ENCODE assay signal across 34 cellular contexts in genomic region chr6:133806358-133806757, GRCh38.
A peak's percentile ranks its signal among the peaks of the same experiment; 100 is the strongest.
DNase-seq lines count a peak whose midpoint lies in the region; ATAC-seq, FAIRE-seq and TF ChIP-seq lines count a peak whose summit lies in the region.
"Had no signal": no experiment of that assay in that cellular context is flagged by ENCODE, and none has a peak within 500 bp of the region (broad histone marks: within the 10 kb centered on the region; RNA-seq: fewer than 3 reads in every experiment).

No MANE protein-coding gene starts in this region.

- H3K9ac ChIP-seq in HepG2 (ENCODE audit: insufficient read depth, low read depth, low read length), result no peak overlapping the region

- no peak overlapping the region for H2AFZ ChIP-seq in ACC112 (ENCODE audit: low read length, unreplicated experiment)
- H2AFZ ChIP-seq in HepG2 (ENCODE audit: low read length), result no peak overlapping the region

- no peak for ATAC-seq in HepG2
- ATAC-seq: activated CD8-positive, alpha-beta T cell treated with anti-CD3 and anti-CD28 coated beads for 36 hours; PC-3; T-cell had no signal

- TF ChIP-seq CTCF in HepG2 (CRISPR knock-in tag; IDR thresholded peaks at IDR 0.05) (no peak), endothelial cell (IDR thresholded peaks at IDR 0.05; ENCODE audit: unreplicated experiment) (no peak)

- H3K27me3 ChIP-seq in ACC112 (ENCODE audit: insufficient read depth, low read length) (no peaks in the 10 kb centered on the region), HepG2 (ENCODE audit: control insufficient read depth in 1 of 2, insufficient read depth in 2 of 2, low read length in 2 of 2) (no peaks in the 10 kb centered on the region), HAP-1 (ENCODE audit: low read depth) (no peaks in the 10 kb centered on the region; the same call in none of the 2 replicates)
- H3K27me3 ChIP-seq: breast epithelium, stomach, transverse colon had no signal

- DNase-seq in HT1080 (ENCODE audit: low read depth) (peak; percentile 27), fibroblast of gingiva (ENCODE audit: low read depth) (peak; percentile 9), HepG2 (ENCODE audit: low spot score) (no peak), HAP-1 (ENCODE audit: low spot score in 2 of 2) (no peak), HTR-8/SVneo (ENCODE audit: insufficient read length, low spot score) (no peak), endothelial cell (ENCODE audit: low spot score) (no peak)
- no peak for DNase-seq in activated naive CD8-positive, alpha-beta T cell treated with anti-CD3 and anti-CD28 coated beads for 36 hours
- DNase-seq: activated CD4-positive, CD25-positive, alpha-beta regulatory T cell treated with anti-CD3 and anti-CD28 coated beads, Interleukin-2, amount 50 U/mL, for 72 hours; activated CD8-positive, alpha-beta T cell treated with anti-CD3 and anti-CD28 coated beads for 36 hours; activated gamma-delta T cell; C1 segment of cervical spinal cord; Calu3; hippocampal formation; Kasumi-1; mammary epithelial cell; NCI-H1092; NCI-H1930; NCI-H2227 treated with DMSO at 0.1 percent for 48 hours; NCI-H774; nucleus accumbens; PC-3; SHP77 treated with DMSO at 0.1 percent for 48 hours; spleen; stimulated activated CD4-positive, alpha-beta T cell treated with anti-CD3 and anti-CD28 coated beads, Interleukin-4, amount 100 ng/mL, for 4 hours; stomach; T-cell; transverse colon had no signal

- FAIRE-seq in HepG2 (lab: Jason Lieb, UNC), result no peak
- FAIRE-seq in HTR-8/SVneo (lab: Jason Lieb, UNC), result no peak
- FAIRE-seq: A204.1, endothelial cell of umbilical vein, frontal cortex, H54 had no signal

- TF ChIP-seq POLR2A in HepG2 (IDR thresholded peaks at IDR 0.05; ENCODE audit: insufficient read depth in 1 of 2, low read depth in 2 of 2, low read length in 2 of 2), result no peak

- no peak for TF ChIP-seq EP300 in HepG2 (IDR thresholded peaks at IDR 0.05; ENCODE audit: low read depth in 2 of 2, low read length in 2 of 2)
- TF ChIP-seq EP300 in HepG2 (CRISPR knock-in tag; IDR thresholded peaks at IDR 0.05; ENCODE audit: borderline replicate concordance), result no peak

- H3K9me3 ChIP-seq in HepG2 (ENCODE audit: low read length) (no peaks in the 10 kb centered on the region; the same call in 1 of the 2 replicates), HAP-1 (no peaks in the 10 kb centered on the region)
- H3K9me3 ChIP-seq: breast epithelium, spleen, stomach, transverse colon had no signal

- H3K79me2 ChIP-seq in ACC112 (ENCODE audit: control insufficient read depth, insufficient read depth, low read length, unreplicated experiment) (no peaks in the 10 kb centered on the region), HepG2 (ENCODE audit: insufficient read depth, low read length) (no peaks in the 10 kb centered on the region)

- H3K4me3 ChIP-seq in ACC112 (ENCODE audit: low read depth, low read length) (no peak overlapping the region), HepG2 (replicated peaks in 1 of 3; ENCODE audit: insufficient read depth in 1 of 3, low read depth in 2 of 3, low read length in 3 of 3) (no peak overlapping the region), HAP-1 (no peak overlapping the region)
- H3K4me3 ChIP-seq: breast epithelium, spleen, stomach, transverse colon had no signal

- H3K27me3 Mint-ChIP-seq in activated naive CD8-positive, alpha-beta T cell treated with anti-CD3 and anti-CD28 coated beads for 36 hours, result peaks cover 26% of the 10 kb centered on the region
- H3K27me3 Mint-ChIP-seq in endothelial cell (ENCODE audit: unreplicated experiment), result no peaks in the 10 kb centered on the region
- H3K27me3 Mint-ChIP-seq: dendritic cell treated with granulocyte-macrophage colony-stimulating factor and Interleukin-4, amounts not matched to agents 40 ng/mL and 50 ng/mL, for 4 days had no signal

- no peaks in the 10 kb centered on the region for H4K20me1 ChIP-seq in HepG2 (ENCODE audit: insufficient read depth, low read length)

- H3K9me3 Mint-ChIP-seq in activated naive CD8-positive, alpha-beta T cell treated with anti-CD3 and anti-CD28 coated beads for 36 hours, result peaks cover 4% of the 10 kb centered on the region
- H3K9me3 Mint-ChIP-seq in endothelial cell (ENCODE audit: unreplicated experiment), result no peaks in the 10 kb centered on the region
- H3K9me3 Mint-ChIP-seq: activated CD8-positive, alpha-beta T cell treated with anti-CD3 and anti-CD28 coated beads for 36 hours; dendritic cell treated with granulocyte-macrophage colony-stimulating factor and Interleukin-4, amounts not matched to agents 40 ng/mL and 50 ng/mL, for 4 days had no signal

- in situ Hi-C loops in HepG2 (cut with HindIII; ENCODE audit: extremely low pct_ligation_motif_present, low pct_unique_long_range_greater_than_20kb) (no loop called here), HAP-1 (cut with MboI; ENCODE audit: low sequenced_read_pairs) (no loop called here)

- no peak for TF ChIP-seq RAD21 in HepG2 (CRISPR knock-in tag; IDR thresholded peaks at IDR 0.05)

- no peaks in the 10 kb centered on the region for H3K36me3 Mint-ChIP-seq in activated naive CD8-positive, alpha-beta T cell treated with anti-CD3 and anti-CD28 coated beads for 36 hours
- no peaks in the 10 kb centered on the region for H3K36me3 Mint-ChIP-seq in endothelial cell (ENCODE audit: low read depth, unreplicated experiment)
- H3K36me3 Mint-ChIP-seq: T-cell had no signal

- intact Hi-C loops in HepG2 (cut with micrococcal nuclease; ENCODE audit: unreplicated experiment), result no loop called here

- CTCF ChIA-PET in HepG2 (lab: Yijun Ruan, JAX; ENCODE audit: low intra/inter-chr PET ratio, low total read pairs), result no interaction called here

- no peak overlapping the region for H3K27ac Mint-ChIP-seq in activated naive CD8-positive, alpha-beta T cell treated with anti-CD3 and anti-CD28 coated beads for 36 hours
- no peak overlapping the region for H3K27ac Mint-ChIP-seq in endothelial cell (ENCODE audit: unreplicated experiment)
- H3K27ac Mint-ChIP-seq: activated CD8-positive, alpha-beta T cell treated with anti-CD3 and anti-CD28 coated beads for 36 hours; dendritic cell treated with granulocyte-macrophage colony-stimulating factor and Interleukin-4, amounts not matched to agents 40 ng/mL and 50 ng/mL, for 4 days; T-cell had no signal

- H3K4me3 Mint-ChIP-seq in activated naive CD8-positive, alpha-beta T cell treated with anti-CD3 and anti-CD28 coated beads for 36 hours, result no peak overlapping the region
- H3K4me3 Mint-ChIP-seq in endothelial cell (ENCODE audit: unreplicated experiment), result no peak overlapping the region
- H3K4me3 Mint-ChIP-seq: activated CD8-positive, alpha-beta T cell treated with anti-CD3 and anti-CD28 coated beads for 36 hours; dendritic cell treated with granulocyte-macrophage colony-stimulating factor and Interleukin-4, amounts not matched to agents 40 ng/mL and 50 ng/mL, for 4 days; T-cell had no signal

- H3K36me3 ChIP-seq in ACC112 (ENCODE audit: insufficient read depth, low read length) (peaks cover 9% of the 10 kb centered on the region; the same call in 1 of the 2 replicates), HepG2 (replicated peaks in 1 of 2; ENCODE audit: control insufficient read depth in 1 of 2, insufficient read depth in 2 of 2, low read length in 2 of 2) (no peaks in the 10 kb centered on the region), HAP-1 (replicated peaks) (no peaks in the 10 kb centered on the region)
- H3K36me3 ChIP-seq: breast epithelium, spleen, stomach, transverse colon had no signal

- H3K4me2 ChIP-seq in HepG2 (ENCODE audit: low read depth, low read length), result no peak overlapping the region

- no TSS peak for BruUV-seq in HepG2 (replicated peaks; lab: Mats Ljungman, UMichigan)

- POLR2A ChIA-PET in HepG2 (lab: Yijun Ruan, JAX), result no interaction called here

- H3K4me1 ChIP-seq in ACC112 (ENCODE audit: control insufficient read depth, insufficient read depth, low read length, unreplicated experiment), result peaks cover 16% of the 10 kb centered on the region
- H3K4me1 ChIP-seq in HepG2 (ENCODE audit: insufficient read depth, low read length), result no peaks in the 10 kb centered on the region
- no peaks in the 10 kb centered on the region for H3K4me1 ChIP-seq in HAP-1
- H3K4me1 ChIP-seq: breast epithelium, spleen, stomach, transverse colon had no signal

- WGBS in HepG2 (ENCODE audit: low lambda C conversion rate), result 0% methylated on average over 1 of the region's 1 CpG

- no peaks in the 10 kb centered on the region for H3K4me1 Mint-ChIP-seq in activated naive CD8-positive, alpha-beta T cell treated with anti-CD3 and anti-CD28 coated beads for 36 hours
- peaks cover 11% of the 10 kb centered on the region for H3K4me1 Mint-ChIP-seq in endothelial cell (ENCODE audit: unreplicated experiment)
- H3K4me1 Mint-ChIP-seq: T-cell had no signal

- H3K27ac ChIP-seq in ACC112 (ENCODE audit: low read depth, low read length), result peak overlapping the region; percentile 44
- no peak overlapping the region for H3K27ac ChIP-seq in HepG2 (ENCODE audit: extremely low read length, insufficient read depth, low read length)
- H3K27ac ChIP-seq: breast epithelium, spleen, stomach, transverse colon had no signal

TF ChIP-seq in HepG2, 621 proteins besides CTCF, POLR2A, EP300 and RAD21:
- TF ChIP-seq CREB1 (IDR thresholded peaks at IDR 0.05) (peak; percentile 64), CREB1 (CRISPR knock-in tag; IDR thresholded peaks at IDR 0.05) (no peak), ATF7 (IDR thresholded peaks at IDR 0.05) (peak; percentile 92), ATF7 (CRISPR knock-in tag; IDR thresholded peaks at IDR 0.05) (no peak), ZNF614 (CRISPR knock-in tag; IDR thresholded peaks at IDR 0.05; ENCODE audit: borderline replicate concordance) (no peak)
TF ChIP-seq in HepG2: peak in this region for 2.

Comparison
In these comparisons a context has a peak if more than half of its experiments do, and no peak if none do; other contexts are left out.
1. DNase-seq: peak in HT1080 (single experiment) and fibroblast of gingiva (single experiment); none in HepG2 (single experiment), HAP-1 (0 of 2), HTR-8/SVneo (single experiment), activated naive CD8-positive, alpha-beta T cell treated with anti-CD3 and anti-CD28 coated beads for 36 hours (single experiment) and endothelial cell (single experiment).